Comparison of ENCODE assay signal across 9 cellular contexts in genomic region chr12:128818065-128819022, GRCh38. TPM values are rescaled to one million over a fixed set of nuclear protein-coding genes. Genes with fewer than 3 reads are reported as not detected.
DNase-seq lines count a peak whose midpoint lies in the region; ATAC-seq and TF ChIP-seq lines count a peak whose summit lies in the region.
"Had no signal": no experiment of that assay in that cellular context is flagged by ENCODE, and none has a peak within 500 bp of the region (broad histone marks: within the 10 kb centered on the region; RNA-seq: fewer than 3 reads in every experiment).

No MANE protein-coding gene starts in this region.

- TF ChIP-seq CTCF in choroid plexus epithelial cell (conservative IDR thresholded peaks at IDR 0.05; ENCODE audit: low read depth, low read length), result no peak
- TF ChIP-seq CTCF in nephron progenitor cell (IDR thresholded peaks at IDR 0.05), result no peak

- no peaks in the 10 kb centered on the region for H3K9me2 ChIP-seq in Karpas-422 (replicated peaks; ENCODE audit: insufficient read depth, low read length)

- peak overlapping the region; percentile 46 for H3K4me2 ChIP-seq in Karpas-422 (ENCODE audit: low read depth, low read length, poor library complexity, severe bottlenecking)

- H3K4me1 Mint-ChIP-seq in nephron progenitor cell, result peaks cover 43% of the 10 kb centered on the region

- H3K36me3 Mint-ChIP-seq in nephron progenitor cell (ENCODE audit: low read depth), result peaks cover 43% of the 10 kb centered on the region

- H3K9me3 Mint-ChIP-seq in nephron progenitor cell, result no peaks in the 10 kb centered on the region
- H3K9me3 Mint-ChIP-seq: neural crest cell had no signal

- DNase-seq in Daoy (ENCODE audit: low read depth) (peak; percentile 75), Karpas-422 (peak; percentile 52), choroid plexus epithelial cell (ENCODE audit: low read depth) (peak; percentile 50), nephron progenitor cell (no peak), putamen (ENCODE audit: low spot score) (no peak), posterior vena cava (ENCODE audit: low spot score) (no peak), midbrain (lab: John Stamatoyannopoulos, UW) (no peak)

- intact Hi-C loops in posterior vena cava (cut with DNase I), result no loop called here

- H3K4me1 ChIP-seq in Karpas-422 (ENCODE audit: low read length), result peaks cover 72% of the 10 kb centered on the region

- peak overlapping the region; percentile 94 for H3K27ac Mint-ChIP-seq in nephron progenitor cell

- peaks cover 97% of the 10 kb centered on the region for H3K79me2 ChIP-seq in Karpas-422 (ENCODE audit: low read length)

- H3K4me3 ChIP-seq in Karpas-422 (ENCODE audit: low read length), result peak overlapping the region; percentile 50
- no peak overlapping the region for H3K4me3 ChIP-seq in choroid plexus epithelial cell (ENCODE audit: low read depth, low read length)

- peak; percentile 33 for ATAC-seq in GM21390 (IDR thresholded peaks at IDR 0.05; ENCODE audit: unreplicated experiment)

- H3K9me3 ChIP-seq in Karpas-422 (ENCODE audit: low read length), result no peaks in the 10 kb centered on the region

- H3K36me3 ChIP-seq in Karpas-422 (ENCODE audit: insufficient read depth, low read length), result peaks cover 11% of the 10 kb centered on the region; the same call in 1 of the 2 replicates

- H4K20me1 ChIP-seq in Karpas-422 (ENCODE audit: insufficient read depth, low read depth, low read length), result peaks cover 13% of the 10 kb centered on the region; the same call in 1 of the 2 replicates

- no peak overlapping the region for H3K4me3 Mint-ChIP-seq in nephron progenitor cell

- H2AFZ ChIP-seq in Karpas-422 (ENCODE audit: low read length), result no peak overlapping the region

- peak overlapping the region; percentile 52 for H3K9ac ChIP-seq in Karpas-422 (ENCODE audit: low read length)

- no peaks in the 10 kb centered on the region for H3K27me3 Mint-ChIP-seq in nephron progenitor cell (ENCODE audit: low read depth, poor library complexity)

- H3K27me3 ChIP-seq in Karpas-422 (ENCODE audit: low read length), result no peaks in the 10 kb centered on the region

- peak overlapping the region; percentile 63 for H3K27ac ChIP-seq in Karpas-422 (ENCODE audit: low read length)

RNA-seq across cellular contexts. Expression of gene SLC15A4, which starts 5.4 kb away (rescaled TPM):
- 41.4 and 44.4 TPM in 2 replicates for total RNA-seq in Daoy (2014; rRNA removed; shearing (Covaris generic))
- total RNA-seq in Karpas-422 (2014; rRNA removed; shearing (Covaris generic); ENCODE audit: low replicate concordance), result 29.0 and 32.1 TPM in 2 replicates
- 10 to 100 TPM; 26.8 to 27.0 TPM for total RNA-seq in posterior vena cava

RNA-seq across cellular contexts. Expression of gene GLT1D1, which starts 34.9 kb away (rescaled TPM):
- total RNA-seq in Daoy (2014; rRNA removed; shearing (Covaris generic)), result 1.2 and 1.9 TPM in 2 replicates
- not detected in 2 replicates for total RNA-seq in Karpas-422 (2014; rRNA removed; shearing (Covaris generic); ENCODE audit: low replicate concordance)
- total RNA-seq in posterior vena cava, result 1 to 10 TPM in 1 of 2 donors, under 1 TPM in 1; 0.67 to 1.9 TPM

Comparison
In these comparisons a context has a peak if more than half of its experiments do, and no peak if none do; other contexts are left out.
1. DNase-seq: peak in Daoy (single experiment), Karpas-422 (single experiment) and choroid plexus epithelial cell (single experiment); none in nephron progenitor cell (single experiment), putamen (single experiment), posterior vena cava (single experiment) and midbrain (single experiment).